ENCODE assay signal across 26 cellular contexts in the genomic region with DNA sequence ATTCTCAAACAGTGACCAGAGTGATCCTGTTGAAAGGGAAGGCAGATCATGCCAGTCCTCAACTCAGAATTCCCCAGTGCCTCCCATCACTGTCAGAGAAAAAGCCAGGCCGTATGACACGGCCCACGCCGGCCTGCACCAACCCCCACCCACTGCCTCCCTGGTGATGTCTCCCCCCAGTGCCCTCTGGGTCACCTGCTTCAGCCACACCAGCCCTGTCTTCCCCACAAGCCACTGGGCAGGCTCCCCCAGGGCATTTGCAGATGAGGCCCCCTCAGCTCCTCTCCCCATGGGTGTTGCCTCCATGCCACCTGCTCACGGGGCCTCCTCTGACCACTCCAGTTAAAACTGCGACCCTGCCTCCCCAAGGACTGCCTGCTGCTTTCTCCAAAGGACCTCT.
"Had no signal": no experiment of that assay in that cellular context is flagged by ENCODE, and none has a peak within 500 bp of the region (broad histone marks: within the 10 kb centered on the region; RNA-seq: fewer than 3 reads in every experiment).

No MANE protein-coding gene starts in this region.

- H3K27ac Mint-ChIP-seq: activated CD8-positive, alpha-beta memory T cell treated with anti-CD3 and anti-CD28 coated beads, Interleukin-2, amount 10 ng/mL, durations not matched to agents 7 days and 5 days; activated CD8-positive, alpha-beta T cell treated with anti-CD3 and anti-CD28 coated beads, Interleukin-2, amount 10 ng/mL, durations not matched to agents 7 days and 5 days; activated naive CD4-positive, alpha-beta T cell treated with anti-CD3 and anti-CD28 coated beads for 36 hours; activated naive CD8-positive, alpha-beta T cell treated with anti-CD3 and anti-CD28 coated beads for 36 hours; activated T-cell treated with anti-CD3 and anti-CD28 coated beads, Interleukin-2, amount 50 U/mL, for 72 hours; effector memory CD8-positive, alpha-beta T cell; natural killer cell treated with Interleukin-12 subunit alpha and Interleukin-12 subunit beta and Interleukin-15 and Interleukin-18, amount 100 ng/mL, for 72 hours had no signal

- H3K9me3 Mint-ChIP-seq: activated naive CD4-positive, alpha-beta T cell treated with anti-CD3 and anti-CD28 coated beads for 36 hours; activated T-cell treated with anti-CD3 and anti-CD28 coated beads, Interleukin-2, amount 50 U/mL, for 72 hours; effector memory CD8-positive, alpha-beta T cell; natural killer cell treated with Interleukin-12 subunit alpha and Interleukin-12 subunit beta and Interleukin-15 and Interleukin-18, amount 100 ng/mL, for 72 hours had no signal

- H3K36me3 Mint-ChIP-seq: activated CD8-positive, alpha-beta memory T cell treated with anti-CD3 and anti-CD28 coated beads, Interleukin-2, amount 10 ng/mL, durations not matched to agents 7 days and 5 days; natural killer cell treated with Interleukin-12 subunit alpha and Interleukin-12 subunit beta and Interleukin-15 and Interleukin-18, amount 100 ng/mL, for 72 hours had no signal

- H3K79me2 ChIP-seq: hepatocyte had no signal

- H3K4me3 Mint-ChIP-seq: activated CD8-positive, alpha-beta memory T cell treated with anti-CD3 and anti-CD28 coated beads, Interleukin-2, amount 10 ng/mL, durations not matched to agents 7 days and 5 days; activated CD8-positive, alpha-beta T cell treated with anti-CD3 and anti-CD28 coated beads, Interleukin-2, amount 10 ng/mL, durations not matched to agents 7 days and 5 days; activated naive CD4-positive, alpha-beta T cell treated with anti-CD3 and anti-CD28 coated beads for 36 hours; activated naive CD8-positive, alpha-beta T cell treated with anti-CD3 and anti-CD28 coated beads for 36 hours; activated T-cell treated with anti-CD3 and anti-CD28 coated beads, Interleukin-2, amount 50 U/mL, for 72 hours; effector memory CD8-positive, alpha-beta T cell; natural killer cell treated with Interleukin-12 subunit alpha and Interleukin-12 subunit beta and Interleukin-15 and Interleukin-18, amount 100 ng/mL, for 72 hours had no signal

- H3K36me3 ChIP-seq: adrenal gland, cardiac muscle cell, gastrocnemius medialis, thoracic aorta, vagina had no signal

- DNase-seq: activated CD4-positive, alpha-beta T cell treated with anti-CD3 and anti-CD28 coated beads for 1 hour; activated CD8-positive, alpha-beta memory T cell treated with anti-CD3 and anti-CD28 coated beads, Interleukin-2, amount 10 ng/mL, durations not matched to agents 7 days and 5 days; activated CD8-positive, alpha-beta T cell treated with anti-CD3 and anti-CD28 coated beads, Interleukin-2, amount 10 ng/mL, durations not matched to agents 7 days and 5 days; activated naive CD4-positive, alpha-beta T cell treated with anti-CD3 and anti-CD28 coated beads for 36 hours; activated naive CD8-positive, alpha-beta T cell treated with anti-CD3 and anti-CD28 coated beads for 36 hours; activated T-cell treated with anti-CD3 and anti-CD28 coated beads, Interleukin-2, amount 50 U/mL, for 72 hours; adrenal gland; aorta; body of pancreas; cortex of kidney; effector memory CD8-positive, alpha-beta T cell; erythroblast; gastrocnemius medialis; left cardiac atrium; mesendoderm; right cardiac atrium; stimulated activated CD4-positive, alpha-beta T cell treated with anti-CD3 and anti-CD28 coated beads, Interleukin-15, amount 100 ng/mL, for 24 hours; stimulated activated CD4-positive, alpha-beta T cell treated with anti-CD3 and anti-CD28 coated beads, Interleukin-2, amount 100 ng/mL, for 24 hours; stimulated activated naive CD4-positive, alpha-beta T cell; T-helper 2 cell; trophoblast cell had no signal

- H3K4me3 ChIP-seq: adrenal gland, body of pancreas, cardiac muscle cell, gastrocnemius medialis, hepatocyte, thoracic aorta, vagina had no signal

- H3K27ac ChIP-seq: body of pancreas, cardiac muscle cell, gastrocnemius medialis, hepatocyte, thoracic aorta, vagina had no signal

- H3K27me3 Mint-ChIP-seq: activated naive CD8-positive, alpha-beta T cell treated with anti-CD3 and anti-CD28 coated beads for 36 hours had no signal

- H3K4me1 ChIP-seq: adrenal gland, body of pancreas had no signal

- H2AFZ ChIP-seq: hepatocyte had no signal

- H3K9me3 ChIP-seq: adrenal gland, body of pancreas, gastrocnemius medialis, thoracic aorta, vagina had no signal

- H3K4me1 Mint-ChIP-seq: activated CD8-positive, alpha-beta memory T cell treated with anti-CD3 and anti-CD28 coated beads, Interleukin-2, amount 10 ng/mL, durations not matched to agents 7 days and 5 days had no signal

- H3K4me2 ChIP-seq: hepatocyte had no signal

- H3K27me3 ChIP-seq: adrenal gland, body of pancreas, gastrocnemius medialis, hepatocyte, vagina had no signal
